10 cellular contexts compared by ENCODE assay signal in genomic region chr10:94088926-94089381, GRCh38.
DNase-seq lines count a peak whose midpoint lies in the region; ATAC-seq and TF ChIP-seq lines count a peak whose summit lies in the region.
"Had no signal": no experiment of that assay in that cellular context is flagged by ENCODE, and none has a peak within 500 bp of the region (broad histone marks: within the 10 kb centered on the region; RNA-seq: fewer than 3 reads in every experiment).

No MANE protein-coding gene starts in this region.

- ATAC-seq in Right ventricle myocardium superior (ENCODE audit: poor library complexity), result peak; percentile 71
- ATAC-seq in HG02763 (IDR thresholded peaks at IDR 0.05; ENCODE audit: unreplicated experiment), result no peak

- intact Hi-C loops in Right ventricle myocardium superior (cut with DNase I), result no loop called here

- DNase-seq in DMS53 (lab: John Stamatoyannopoulos, UW) (peak; percentile 42), DMS53 treated with DMSO at 0.1 percent for 48 hours (lab: John Stamatoyannopoulos, UW; ENCODE audit: unreplicated experiment) (no peak), Right ventricle myocardium superior (no peak), stromal cell of bone marrow (ENCODE audit: low read depth) (peak; percentile 35), pons (ENCODE audit: low spot score) (no peak)
- DNase-seq in activated effector memory CD4-positive, alpha-beta T cell treated with anti-CD3 and anti-CD28 coated beads, Interleukin-2, amount 50 U/mL, for 16 hours, result no peak
- DNase-seq: 8988T, NCI-H2227 treated with DMSO at 0.1 percent for 48 hours had no signal

- peak overlapping the region; percentile 65 for H3K27ac ChIP-seq in VCaP

- no peak for TF ChIP-seq CTCF in VCaP (conservative IDR thresholded peaks at IDR 0.05)

Comparison
In these comparisons a context has a peak if more than half of its experiments do, and no peak if none do; other contexts are left out.
1. DNase-seq: peak in DMS53 (single experiment) and stromal cell of bone marrow (single experiment); none in DMS53 treated with DMSO at 0.1 percent for 48 hours (single experiment), Right ventricle myocardium superior (single experiment), pons (single experiment) and activated effector memory CD4-positive, alpha-beta T cell treated with anti-CD3 and anti-CD28 coated beads, Interleukin-2, amount 50 U/mL, for 16 hours (single experiment).